11 cellular contexts compared by ENCODE assay signal in the genomic region with DNA sequence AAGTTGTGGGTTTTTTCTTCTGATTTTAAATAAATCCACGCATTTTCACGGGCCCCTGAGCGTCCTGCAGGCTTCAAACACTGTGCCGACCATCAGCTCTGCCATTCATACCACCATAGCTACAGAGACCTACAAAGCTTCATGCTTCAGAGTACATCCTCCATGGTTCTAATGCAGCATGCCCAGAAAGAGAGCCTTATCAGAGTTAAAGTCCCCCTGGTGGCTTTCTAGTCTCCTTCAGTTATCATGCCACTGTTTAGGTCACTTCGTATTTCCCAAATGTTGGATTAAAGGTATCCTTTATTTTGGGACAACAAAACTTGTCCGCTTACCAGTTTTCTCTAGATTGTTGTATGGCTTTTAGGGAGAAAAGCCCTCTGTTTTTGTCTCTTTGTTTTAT.
"Had no signal": no experiment of that assay in that cellular context is flagged by ENCODE, and none has a peak within 500 bp of the region (broad histone marks: within the 10 kb centered on the region; RNA-seq: fewer than 3 reads in every experiment).

No MANE protein-coding gene starts in this region.

- H3K27ac ChIP-seq: gastroesophageal sphincter, pancreas had no signal

- ATAC-seq: gastroesophageal sphincter; left lobe of liver; pancreas; stimulated activated memory B cell treated with anti-CD40 and anti-IgM and Interleukin-4, amounts not matched to agents 10 μg/mL and 1 μg/mL and 100 μg/mL, for 72 hours had no signal

- H3K27me3 ChIP-seq: gastroesophageal sphincter, pancreas had no signal

- H3K4me1 ChIP-seq: gastroesophageal sphincter, pancreas had no signal

- DNase-seq: activated CD4-positive, alpha-beta memory T cell treated with anti-CD3 and anti-CD28 coated beads, Interleukin-2, amount 10 ng/mL, durations not matched to agents 7 days and 5 days; activated CD4-positive, alpha-beta T cell treated with anti-CD3 and anti-CD28 coated beads for 4 hours; activated effector memory CD4-positive, alpha-beta T cell treated with Interleukin-2 at 50 U/mL for 16 hours; activated naive CD4-positive, alpha-beta T cell treated with anti-CD3 and anti-CD28 coated beads, Interleukin-2, amount 50 U/mL, for 16 hours; activated T-cell treated with anti-CD3 and anti-CD28 coated beads, Interleukin-2, amount 50 U/mL, for 24 hours; pancreas; stimulated activated CD4-positive, alpha-beta T cell treated with anti-CD3 and anti-CD28 coated beads, Interleukin-12 subunit alpha, Interleukin-12 subunit beta, amount 100 ng/mL, for 4 hours; T-helper 9 cell had no signal

- H3K36me3 ChIP-seq: gastroesophageal sphincter, pancreas had no signal

- H3K4me3 ChIP-seq: gastroesophageal sphincter, pancreas had no signal
